Comparison of ENCODE assay signal across 8 cellular contexts in the genomic region with DNA sequence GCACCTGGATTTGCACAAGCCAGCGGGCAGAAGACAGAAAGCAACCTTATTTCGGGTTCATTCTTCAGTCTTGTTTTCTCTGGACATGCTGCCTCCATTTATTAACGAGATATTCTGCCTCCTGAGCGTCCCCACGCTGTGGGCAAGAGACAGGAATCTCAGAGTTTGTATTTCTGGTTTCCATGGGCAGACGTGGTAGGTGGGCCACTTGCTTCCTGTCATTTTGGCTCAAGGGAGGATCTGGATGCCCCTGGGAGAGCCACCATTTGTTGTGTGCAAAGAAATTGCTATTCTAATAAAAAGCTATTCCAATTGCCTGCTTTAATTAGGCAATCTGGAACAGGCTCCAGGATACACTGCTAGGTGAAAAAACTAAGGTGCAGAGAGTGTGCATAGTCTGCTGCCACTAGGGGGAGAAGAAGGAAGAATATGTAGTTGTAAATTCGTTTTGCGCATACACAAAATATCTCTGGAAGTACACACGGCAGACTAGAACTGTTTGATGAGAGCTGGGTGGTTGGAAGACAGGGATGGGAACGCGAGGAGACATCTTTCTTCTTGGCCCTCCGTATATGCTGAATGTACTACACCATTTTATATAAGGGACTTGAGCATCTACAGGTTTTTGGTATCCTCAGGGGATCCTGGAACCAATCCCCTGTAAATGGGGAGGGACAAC. TPM values are rescaled to one million over a fixed set of nuclear protein-coding genes. Genes with fewer than 3 reads are reported as not detected.
DNase-seq lines count a peak whose midpoint lies in the region; ATAC-seq, FAIRE-seq and TF ChIP-seq lines count a peak whose summit lies in the region.

No MANE protein-coding gene starts in this region.

- FAIRE-seq in H1 (lab: Jason Lieb, UNC) = peak; percentile 72

- H2BK120ac ChIP-seq in H1 (replicated peaks; ENCODE audit: low read depth, low read length) = no peak overlapping the region

- no peaks in the 10 kb centered on the region for H3K9me3 ChIP-seq in RWPE2 (ENCODE audit: severe bottlenecking)
- H3K9me3 ChIP-seq in H1 (ENCODE audit: insufficient read depth in 2 of 2, low read depth in 1 of 2, low read length in 1 of 2) = no peaks in the 10 kb centered on the region

- no peak overlapping the region for H3K27ac ChIP-seq in RWPE2 (ENCODE audit: poor library complexity, severe bottlenecking)
- H3K27ac ChIP-seq in H1 (ENCODE audit: low read depth, low read length) = no peak overlapping the region

- H2AK5ac ChIP-seq in H1 (ENCODE audit: low read depth, low read length) = no peak overlapping the region

- H3K4me3 ChIP-seq in RWPE2 (ENCODE audit: severe bottlenecking) (no peak overlapping the region), H1 (ENCODE audit: extremely low read depth in 1 of 4, insufficient read depth in 2 of 4, low read depth in 3 of 4, low read length in 4 of 4) (no peak overlapping the region)

- H3K27me3 ChIP-seq in RWPE2 (ENCODE audit: insufficient read depth, poor library complexity, severe bottlenecking) (no peaks in the 10 kb centered on the region), H1 (replicated peaks in 1 of 4; ENCODE audit: control insufficient read depth in 3 of 4, extremely low read depth in 1 of 4, insufficient read depth in 3 of 4, low read length in 3 of 4) (no peaks in the 10 kb centered on the region)

- no peak overlapping the region for H3K56ac ChIP-seq in H1 (replicated peaks; ENCODE audit: insufficient read length, low read depth, low read length)

- H2BK5ac ChIP-seq in H1 (ENCODE audit: low read depth, low read length) = no peak overlapping the region

- peak; percentile 73 to 83 for DNase-seq in AML-193 (lab: John Stamatoyannopoulos, UW)
- peak; percentile 53 for DNase-seq in LHCN-M2 (ENCODE audit: low read depth)
- DNase-seq in RWPE2 (ENCODE audit: low spot score) = no peak
- DNase-seq in H1 (ENCODE audit: low read depth in 1 of 2, low spot score in 2 of 2) = no peak
- DNase-seq in naive B cell = peak; percentile 10
- no peak for DNase-seq in UCSD-AML1 (lab: John Stamatoyannopoulos, UW; ENCODE audit: unreplicated experiment)

- H3K36me3 ChIP-seq in RWPE2 (ENCODE audit: low read depth) (no peaks in the 10 kb centered on the region), H1 (ENCODE audit: control insufficient read depth in 2 of 4, insufficient read depth in 4 of 4, low read length in 3 of 4) (no peaks in the 10 kb centered on the region)

- no peak overlapping the region for H2BK15ac ChIP-seq in H1 (ENCODE audit: low read length)

- TF ChIP-seq CTCF in GM12874 (IDR thresholded peaks at IDR 0.05; ENCODE audit: insufficient read depth, low read depth, low read length) = peak; percentile 74
- peak; percentile 83 for TF ChIP-seq CTCF in RWPE2 (IDR thresholded peaks at IDR 0.05; ENCODE audit: poor library complexity, severe bottlenecking)
- peak in 2 of 3 experiments; percentile 41 to 83; a peak in 3 of 4 replicates for TF ChIP-seq CTCF in H1 (IDR thresholded peaks at IDR 0.05; ENCODE audit: control extremely low read depth in 1 of 3, insufficient read depth in 1 of 3, low read depth in 1 of 3, low read length in 3 of 3)

- no peak overlapping the region for H3K4me2 ChIP-seq in H1 (ENCODE audit: insufficient read depth in 1 of 2, low read depth in 2 of 2, low read length in 2 of 2)

- H4K91ac ChIP-seq in H1 (replicated peaks; ENCODE audit: insufficient read length, low read length) = no peak overlapping the region

- peaks cover 7 to 22% (median 13%) of the 10 kb centered on the region in 3 donors for H3K27me3 Mint-ChIP-seq in naive B cell

- H4K8ac ChIP-seq in H1 (ENCODE audit: extremely low read depth, insufficient read depth, low read length) = no peak overlapping the region

- no peaks in the 10 kb centered on the region for H3K23me2 ChIP-seq in H1 (ENCODE audit: low read depth, low read length)

- H4K20me1 ChIP-seq in H1 (replicated peaks in 1 of 2; ENCODE audit: control insufficient read depth in 1 of 2, insufficient read depth in 2 of 2, low read length in 2 of 2) = no peaks in the 10 kb centered on the region

- H3K18ac ChIP-seq in H1 (ENCODE audit: extremely low read depth, low read length) = no peak overlapping the region

- no peak overlapping the region for H2BK20ac ChIP-seq in H1 (ENCODE audit: low read length)

- peaks cover 0 to 5% (median 4%) of the 10 kb centered on the region in 7 donors for H3K9me3 Mint-ChIP-seq in naive B cell

- H3K4me3 Mint-ChIP-seq in naive B cell = no peak overlapping the region

- no peak for TF ChIP-seq POLR2A in H1 (IDR thresholded peaks at IDR 0.05; ENCODE audit: control extremely low read depth in 1 of 2, low read depth in 2 of 2, low read length in 2 of 2)

- CTCF ChIA-PET in H1 (lab: Charles Lee; ENCODE audit: partially characterized antibody) = interaction anchor here (0.6 to 3.5 kb wide), 31 partner anchors 10 to 639 kb away, joined by 3 to 31 read pairs (median 4); no protein-coding TSS in a partner anchor

- 82% methylated on average over 12 of the region's 12 CpGs; no CpG with 5 or more reads in 1 of the 2 experiments for WGBS in H1 (ENCODE audit: extremely low coverage in 1 of 2, insufficient coverage in 1 of 2, insufficient read length in 1 of 2, insufficient replicate concordance in 2 of 2, low coverage in 1 of 2, low lambda C conversion rate in 2 of 2, missing lambda C conversion rate in 1 of 2), 2 experiments

- peak; percentile 76 for ATAC-seq in RWPE2 (ENCODE audit: low read depth)
- ATAC-seq in naive B cell (ENCODE audit: low read depth in 2 of 2) = peak in 1 of 2 donors; percentile 45
- ATAC-seq in HG03139 (IDR thresholded peaks at IDR 0.05; ENCODE audit: unreplicated experiment) = no peak

- H2AFZ ChIP-seq in H1 (ENCODE audit: low read length) = no peak overlapping the region

- no peak for TF ChIP-seq EP300 in H1 (IDR thresholded peaks at IDR 0.05; ENCODE audit: borderline replicate concordance in 1 of 2, low read depth in 2 of 2, low read length in 2 of 2)

- H3K36me3 Mint-ChIP-seq in naive B cell = peaks cover 0 to 7% of the 10 kb centered on the region in 2 donors

- H3K27ac Mint-ChIP-seq in naive B cell = no peak overlapping the region

- POLR2A ChIA-PET in H1 (lab: Charles Lee; ENCODE audit: partially characterized antibody) = interaction anchor here (0.5 to 0.6 kb wide), 2 partner anchors 24 to 159 kb away, joined by 3 read pairs; no protein-coding TSS in a partner anchor

- H3K9ac ChIP-seq in H1 (replicated peaks in 1 of 4; ENCODE audit: extremely low read depth in 1 of 4, low read depth in 3 of 4, low read length in 3 of 4) = no peak overlapping the region

- no peaks in the 10 kb centered on the region for H3K4me1 ChIP-seq in RWPE2 (ENCODE audit: insufficient read depth, poor library complexity, severe bottlenecking)
- no peaks in the 10 kb centered on the region; a peak in 1 of 7 replicates for H3K4me1 ChIP-seq in H1 (replicated peaks in 1 of 4; ENCODE audit: control insufficient read depth in 3 of 4, insufficient read depth in 4 of 4, low read length in 3 of 4)

- no peak overlapping the region for H3K23ac ChIP-seq in H1 (ENCODE audit: insufficient read length)

- TF ChIP-seq RAD21 in H1 (IDR thresholded peaks at IDR 0.05 in 1 of 2, conservative IDR thresholded peaks at IDR 0.05 in 1 of 2; ENCODE audit: low read depth in 2 of 2, low read length in 2 of 2) = peak; percentile 46 to 54

- H3K4ac ChIP-seq in H1 (replicated peaks; ENCODE audit: insufficient read length, low read depth, low read length) = no peak overlapping the region

- H3K14ac ChIP-seq in H1 (ENCODE audit: insufficient read length) = no peak overlapping the region

- H2BK12ac ChIP-seq in H1 (ENCODE audit: low read depth, low read length) = no peak overlapping the region

- no peak overlapping the region for H4K5ac ChIP-seq in H1 (ENCODE audit: insufficient read length, low read depth, low read length)

- no peaks in the 10 kb centered on the region for H3K79me2 ChIP-seq in H1 (ENCODE audit: control insufficient read depth in 1 of 2, insufficient read depth in 2 of 2, low read length in 2 of 2)

- no peaks in the 10 kb centered on the region for H3K79me1 ChIP-seq in H1 (ENCODE audit: low read depth, low read length)

- peaks cover 0 to 4% (median 0%) of the 10 kb centered on the region in 3 donors for H3K4me1 Mint-ChIP-seq in naive B cell

TF ChIP-seq in H1, 55 proteins besides CTCF, POLR2A, EP300 and RAD21 (continues in another document):
- no peak for TF ChIP-seq SIN3A (conservative IDR thresholded peaks at IDR 0.05 in 1 of 2, IDR thresholded peaks at IDR 0.05 in 1 of 2; ENCODE audit: low read depth in 1 of 2, low read length in 2 of 2)
- no peak for TF ChIP-seq JUND (IDR thresholded peaks at IDR 0.05; ENCODE audit: low read length)
- TF ChIP-seq EZH2 (IDR thresholded peaks at IDR 0.05; ENCODE audit: low read depth, low read length, severe bottlenecking) = no peak
- no peak for TF ChIP-seq CBX5 (IDR thresholded peaks at IDR 0.05; ENCODE audit: low read depth, low read length)
- no peak for TF ChIP-seq ZNF274 (IDR thresholded peaks at IDR 0.05; ENCODE audit: borderline replicate concordance, extremely low read depth, low read length)
- no peak for TF ChIP-seq BACH1 (IDR thresholded peaks at IDR 0.05; ENCODE audit: low read length)
- no peak for TF ChIP-seq GABPA (IDR thresholded peaks at IDR 0.05; ENCODE audit: borderline replicate concordance, insufficient read depth, low read length)
- TF ChIP-seq BRCA1 (IDR thresholded peaks at IDR 0.05; ENCODE audit: low read depth, low read length) = no peak

RNA-seq across cellular contexts. Expression of a gene that starts 30.1 kb away (rescaled TPM):
- under 0.01 and 0.63 TPM in 2 replicates for total RNA-seq in LHCN-M2 (2014; rRNA removed)
- polyA plus RNA-seq in LHCN-M2 (2012) = not detected
- 16.9 and 18.6 TPM in 2 replicates for total RNA-seq in H1 (2021; fragmentation: NEBNext Ultra II Directional; extraction: Animal tissue kit (Norgen Biotek cat#: 25700))
- polyA plus RNA-seq in H1 (2011; rRNA removed) (14.6 and 23.2 TPM in 2 replicates), naive B cell (ENCODE audit: low read depth in 6 of 6) (1 to 10 TPM in 1 of 6 donors, under 1 TPM in 2, not detected in 3; 0.15 to 2.1 (median 0.65) TPM)
- polyA plus RNA-seq in H1 (2011; cell fraction: cytosol; rRNA removed) = 10.5 TPM
- polyA plus RNA-seq in H1 (2011; cell fraction: nucleus; rRNA removed) = 6.5 TPM
- 7.9 to 9.1 TPM (median 8.7 TPM) in 4 replicates for polyA plus RNA-seq in H1 (2012, experiment 1 of 2)
- polyA plus RNA-seq in H1 (2012, experiment 2 of 2) = 6.6 TPM
- 20.1 TPM for polyA plus RNA-seq in H1 (2013, experiment 1 of 2)
- 23.7 TPM for polyA plus RNA-seq in H1 (2013, experiment 2 of 2)
- polyA minus RNA-seq in H1 (2011; rRNA and poly(A)+ RNA removed) = 29.9 and 30.4 TPM in 2 replicates
- polyA minus RNA-seq in H1 (2011; cell fraction: cytosol; rRNA and poly(A)+ RNA removed) = 8.7 TPM
- 25.1 TPM for polyA minus RNA-seq in H1 (2011; cell fraction: nucleus; rRNA and poly(A)+ RNA removed)

Comparison
In these comparisons a context has a peak if more than half of its experiments do, and no peak if none do; other contexts are left out.
1. DNase-seq: peak in AML-193 (2 of 2), LHCN-M2 (single experiment) and naive B cell (single experiment); none in RWPE2 (single experiment), H1 (0 of 2) and UCSD-AML1 (single experiment).
2. RNA of a gene that starts 30.1 kb away (total RNA-seq): 16.9 to 18.6 TPM in H1; under 0.01 to 0.63 TPM in LHCN-M2; every median in the first group is over 10 times any median in the second.
3. Peak in every context shown above with its lines, with median percentiles within 50 percentile points of each other: CTCF ChIP-seq.